In the genomic region with DNA sequence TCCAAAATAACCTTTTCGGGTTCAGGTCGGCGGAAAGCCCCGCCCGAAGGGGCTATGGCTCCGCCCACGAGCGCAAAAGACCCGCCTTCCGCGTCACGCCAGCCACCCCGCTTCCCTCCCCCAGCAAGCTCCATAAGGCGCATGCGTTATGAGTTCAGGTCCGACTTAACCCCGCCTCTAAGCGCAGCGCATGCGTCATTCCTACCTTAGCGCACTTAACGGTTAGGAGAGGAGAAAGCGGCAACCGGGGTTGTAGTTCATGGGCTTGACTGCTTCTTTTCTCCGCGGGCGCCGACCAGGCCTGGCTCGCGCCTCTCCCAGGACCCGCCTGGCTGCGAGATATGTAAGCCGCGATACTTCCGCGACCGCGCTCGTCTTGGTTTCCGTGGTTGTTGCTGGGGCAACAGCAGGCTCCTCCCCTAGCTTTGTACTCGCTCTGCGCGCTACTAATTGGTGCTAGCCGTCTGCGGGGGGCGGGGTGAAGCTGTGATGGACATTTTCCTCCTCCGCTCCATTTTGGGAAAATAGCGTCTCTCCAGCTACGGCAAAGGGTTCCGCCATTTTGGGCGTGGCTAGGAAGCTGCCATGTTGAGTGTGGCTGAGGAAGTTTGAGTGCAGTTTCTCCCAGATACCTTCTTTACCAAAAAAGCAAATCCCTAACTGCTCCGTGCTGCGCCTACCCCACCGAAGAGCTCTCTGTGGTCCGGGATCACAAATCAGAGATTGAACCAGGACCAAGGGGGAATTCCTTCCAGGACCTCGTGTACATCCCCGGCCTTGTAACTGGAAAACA, we compare ENCODE assay signal across 8 cellular contexts. TPM values are rescaled to one million over a fixed set of nuclear protein-coding genes. Genes with fewer than 3 reads are reported as not detected.
DNase-seq lines count a peak whose midpoint lies in the region; ATAC-seq lines count a peak whose summit lies in the region.

A gene with protein sequence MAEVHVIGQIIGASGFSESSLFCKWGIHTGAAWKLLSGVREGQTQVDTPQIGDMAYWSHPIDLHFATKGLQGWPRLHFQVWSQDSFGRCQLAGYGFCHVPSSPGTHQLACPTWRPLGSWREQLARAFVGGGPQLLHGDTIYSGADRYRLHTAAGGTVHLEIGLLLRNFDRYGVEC (minus strand): TSS at position 397 of the 793 bp plus-strand sequence. CDS start 630 bp downstream, outside the sequence.

- peak within 1 kb of the TSS; percentile 99 for H3K27ac Mint-ChIP-seq in activated CD4-positive, alpha-beta T cell treated with anti-CD3 and anti-CD28 coated beads, Interleukin-2, amount 10 ng/mL, durations not matched to agents 7 days and 5 days

- H3K27ac ChIP-seq in BLaER1 = peak within 1 kb of the TSS; percentile 98

- no peaks in the 10 kb centered on the region for H3K9me3 ChIP-seq in BLaER1

- peaks cover 14% of the 10 kb centered on the region for H3K36me3 Mint-ChIP-seq in activated CD4-positive, alpha-beta T cell treated with anti-CD3 and anti-CD28 coated beads, Interleukin-2, amount 10 ng/mL, durations not matched to agents 7 days and 5 days (ENCODE audit: low read depth)

- H3K36me3 ChIP-seq in BLaER1 = 0 out of 2 replicates have a peak, but pooled peaks cover 5% of the 10 kb centered on the region

- DNase-seq in NCI-H69 (lab: John Stamatoyannopoulos, UW) (peak; percentile 99), dedifferentiated amniotic fluid mesenchymal stem cell (ENCODE audit: extremely low spot score) (peak; percentile 98), left kidney (ENCODE audit: low read depth, low spot score) (peak; percentile 99)
- peak; percentile 99 for DNase-seq in activated CD4-positive, alpha-beta T cell treated with anti-CD3 and anti-CD28 coated beads, Interleukin-2, amount 10 ng/mL, durations not matched to agents 7 days and 5 days
- peak; percentile 98 for DNase-seq in stimulated activated CD4-positive, alpha-beta T cell treated with anti-CD3 and anti-CD28 coated beads, Interleukin-2, amount 100 ng/mL, for 24 hours

- H3K27me3 ChIP-seq in BLaER1 = no peaks in the 10 kb centered on the region

- peak; percentile 85 for ATAC-seq in GM19328 (IDR thresholded peaks at IDR 0.05; ENCODE audit: unreplicated experiment)
- ATAC-seq in HG03520 (IDR thresholded peaks at IDR 0.05; ENCODE audit: unreplicated experiment) = peak; percentile 78

- peak within 1 kb of the TSS; percentile 78 for H3K4me3 ChIP-seq in BLaER1

- H3K9me3 Mint-ChIP-seq in activated CD4-positive, alpha-beta T cell treated with anti-CD3 and anti-CD28 coated beads, Interleukin-2, amount 10 ng/mL, durations not matched to agents 7 days and 5 days = no peaks in the 10 kb centered on the region

- H3K4me1 ChIP-seq in BLaER1 = peaks cover 29% of the 10 kb centered on the region

- H3K9ac ChIP-seq in BLaER1 = peak within 1 kb of the TSS; percentile 98

- H3K27me3 Mint-ChIP-seq in activated CD4-positive, alpha-beta T cell treated with anti-CD3 and anti-CD28 coated beads, Interleukin-2, amount 10 ng/mL, durations not matched to agents 7 days and 5 days = no peaks in the 10 kb centered on the region

- CTCF ChIA-PET in activated CD4-positive, alpha-beta T cell treated with anti-CD3 and anti-CD28 coated beads, Interleukin-2, amount 10 ng/mL, durations not matched to agents 7 days and 5 days (lab: Charles Lee) = interaction anchor here (0.7 to 4.1 kb wide), 9 partner anchors 8 to 135 kb away, joined by 3 to 31 read pairs (median 4); a partner anchor contains a TSS

- peaks cover 41% of the 10 kb centered on the region for H3K4me1 Mint-ChIP-seq in activated CD4-positive, alpha-beta T cell treated with anti-CD3 and anti-CD28 coated beads, Interleukin-2, amount 10 ng/mL, durations not matched to agents 7 days and 5 days

- peak within 1 kb of the TSS; percentile 95 for H3K4me3 Mint-ChIP-seq in activated CD4-positive, alpha-beta T cell treated with anti-CD3 and anti-CD28 coated beads, Interleukin-2, amount 10 ng/mL, durations not matched to agents 7 days and 5 days

- POLR2A ChIA-PET in activated CD4-positive, alpha-beta T cell treated with anti-CD3 and anti-CD28 coated beads, Interleukin-2, amount 10 ng/mL, durations not matched to agents 7 days and 5 days (lab: Charles Lee) = interaction anchor here (0.7 to 1.4 kb wide), 3 partner anchors 8 to 34 kb away, joined by 3 to 5 read pairs (median 4); no protein-coding TSS in a partner anchor

- H3K4me2 ChIP-seq in BLaER1 = peak within 1 kb of the TSS; percentile 78

- no peaks in the 10 kb centered on the region for H4K20me1 ChIP-seq in BLaER1

RNA-seq across cellular contexts. Expression of the gene that starts here (rescaled TPM):
- 10 to 100 TPM; 11.6 to 11.7 TPM for total RNA-seq in activated CD4-positive, alpha-beta T cell treated with anti-CD3 and anti-CD28 coated beads, Interleukin-2, amount 10 ng/mL, durations not matched to agents 7 days and 5 days

Comparison
In these comparisons a context has a peak if more than half of its experiments do, and no peak if none do; other contexts are left out.
1. Peak in every context shown above with its lines: DNase-seq, ATAC-seq, H3K4me3 ChIP-seq and H3K27ac ChIP-seq.